1 cellular context compared by ENCODE assay signal in the genomic region with DNA sequence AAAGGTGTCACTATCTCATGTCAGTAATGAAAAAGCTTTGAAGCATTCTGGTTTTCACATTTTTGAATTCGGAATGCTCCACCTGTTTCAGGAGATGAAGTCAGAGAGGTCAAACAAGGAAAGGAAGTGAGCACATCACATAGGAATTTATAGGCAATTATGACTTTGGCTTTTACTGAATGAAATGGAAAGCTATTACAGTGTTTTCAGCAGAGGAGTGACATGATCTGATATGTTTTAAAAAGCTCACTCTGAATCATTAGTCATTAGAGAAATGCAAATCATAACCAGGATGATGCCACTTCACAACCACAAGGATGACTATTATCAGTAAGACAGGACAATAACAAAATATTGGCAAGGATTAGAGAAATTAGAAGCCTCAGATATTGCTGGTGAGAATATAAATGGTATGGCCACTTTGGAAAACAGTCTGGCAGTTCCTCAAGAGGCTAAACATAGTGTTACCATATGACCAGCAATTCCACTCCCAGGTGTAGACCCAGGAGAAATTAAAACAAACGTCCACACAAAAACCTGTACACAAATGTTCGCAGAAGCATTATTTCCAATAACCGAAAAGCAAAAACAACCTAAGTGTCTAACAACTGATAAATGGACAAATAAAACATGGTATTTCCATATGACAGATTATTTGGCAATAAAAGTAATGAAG.
TF ChIP-seq lines count a peak whose summit lies in the region.

No MANE protein-coding gene starts in this region.

TF ChIP-seq in HEK293, 187 proteins besides CTCF, POLR2A, EP300 and RAD21 (continued from another document):
- 0 out of 2 replicates have a peak, but pooled peaks have one; percentile 14 for TF ChIP-seq WT1 (tag by site-specific recombination; IDR thresholded peaks at IDR 0.05)
- TF ChIP-seq ZNF629 (tag by site-specific recombination; IDR thresholded peaks at IDR 0.05) = peak; percentile 63; the same call in 1 of the 2 replicates
- TF ChIP-seq ZNF701 (tag by site-specific recombination; IDR thresholded peaks at IDR 0.05) = no peak
- TF ChIP-seq PRDM1 (tag by site-specific recombination; IDR thresholded peaks at IDR 0.05) = peak; percentile 74
- TF ChIP-seq, protein P1, sequence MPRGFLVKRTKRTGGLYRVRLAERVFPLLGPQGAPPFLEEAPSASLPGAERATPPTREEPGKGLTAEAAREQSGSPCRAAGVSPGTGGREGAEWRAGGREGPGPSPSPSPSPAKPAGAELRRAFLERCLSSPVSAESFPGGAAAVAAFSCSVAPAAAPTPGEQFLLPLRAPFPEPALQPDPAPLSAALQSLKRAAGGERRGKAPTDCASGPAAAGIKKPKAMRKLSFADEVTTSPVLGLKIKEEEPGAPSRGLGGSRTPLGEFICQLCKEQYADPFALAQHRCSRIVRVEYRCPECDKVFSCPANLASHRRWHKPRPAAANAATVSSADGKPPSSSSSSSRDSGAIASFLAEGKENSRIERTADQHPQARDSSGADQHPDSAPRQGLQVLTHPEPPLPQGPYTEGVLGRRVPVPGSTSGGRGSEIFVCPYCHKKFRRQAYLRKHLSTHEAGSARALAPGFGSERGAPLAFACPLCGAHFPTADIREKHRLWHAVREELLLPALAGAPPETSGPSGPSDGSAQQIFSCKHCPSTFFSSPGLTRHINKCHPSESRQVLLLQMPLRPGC (tag by site-specific recombination; IDR thresholded peaks at IDR 0.05) = 0 out of 2 replicates have a peak, but pooled peaks have one; percentile 27
- TF ChIP-seq ZNF140 (tag by site-specific recombination; IDR thresholded peaks at IDR 0.05) = peak; percentile 83; the same call in 1 of the 2 replicates
- no peak for TF ChIP-seq ZNF37A (tag by site-specific recombination; IDR thresholded peaks at IDR 0.05)
- no peak for TF ChIP-seq OVOL3 (tag by site-specific recombination; IDR thresholded peaks at IDR 0.05)
- TF ChIP-seq, protein P2, sequence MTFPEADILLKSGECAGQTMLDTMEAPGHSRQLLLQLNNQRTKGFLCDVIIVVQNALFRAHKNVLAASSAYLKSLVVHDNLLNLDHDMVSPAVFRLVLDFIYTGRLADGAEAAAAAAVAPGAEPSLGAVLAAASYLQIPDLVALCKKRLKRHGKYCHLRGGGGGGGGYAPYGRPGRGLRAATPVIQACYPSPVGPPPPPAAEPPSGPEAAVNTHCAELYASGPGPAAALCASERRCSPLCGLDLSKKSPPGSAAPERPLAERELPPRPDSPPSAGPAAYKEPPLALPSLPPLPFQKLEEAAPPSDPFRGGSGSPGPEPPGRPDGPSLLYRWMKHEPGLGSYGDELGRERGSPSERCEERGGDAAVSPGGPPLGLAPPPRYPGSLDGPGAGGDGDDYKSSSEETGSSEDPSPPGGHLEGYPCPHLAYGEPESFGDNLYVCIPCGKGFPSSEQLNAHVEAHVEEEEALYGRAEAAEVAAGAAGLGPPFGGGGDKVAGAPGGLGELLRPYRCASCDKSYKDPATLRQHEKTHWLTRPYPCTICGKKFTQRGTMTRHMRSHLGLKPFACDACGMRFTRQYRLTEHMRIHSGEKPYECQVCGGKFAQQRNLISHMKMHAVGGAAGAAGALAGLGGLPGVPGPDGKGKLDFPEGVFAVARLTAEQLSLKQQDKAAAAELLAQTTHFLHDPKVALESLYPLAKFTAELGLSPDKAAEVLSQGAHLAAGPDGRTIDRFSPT (tag by site-specific recombination; IDR thresholded peaks at IDR 0.05) = peak; percentile 76
- TF ChIP-seq KLF7 (tag by site-specific recombination; IDR thresholded peaks at IDR 0.05; ENCODE audit: borderline replicate concordance) = no peak
- no peak for TF ChIP-seq ZNF426 (tag by site-specific recombination; IDR thresholded peaks at IDR 0.05)
- peak; percentile 43; the same call in 1 of the 2 replicates for TF ChIP-seq ZEB2 (tag by site-specific recombination; IDR thresholded peaks at IDR 0.05)
- TF ChIP-seq KLF8 (tag by site-specific recombination; IDR thresholded peaks at IDR 0.05) = peak; percentile 65
- no peak for TF ChIP-seq ZNF76 (tag by site-specific recombination; IDR thresholded peaks at IDR 0.05; ENCODE audit: borderline replicate concordance, low read depth)
- TF ChIP-seq, protein P3, sequence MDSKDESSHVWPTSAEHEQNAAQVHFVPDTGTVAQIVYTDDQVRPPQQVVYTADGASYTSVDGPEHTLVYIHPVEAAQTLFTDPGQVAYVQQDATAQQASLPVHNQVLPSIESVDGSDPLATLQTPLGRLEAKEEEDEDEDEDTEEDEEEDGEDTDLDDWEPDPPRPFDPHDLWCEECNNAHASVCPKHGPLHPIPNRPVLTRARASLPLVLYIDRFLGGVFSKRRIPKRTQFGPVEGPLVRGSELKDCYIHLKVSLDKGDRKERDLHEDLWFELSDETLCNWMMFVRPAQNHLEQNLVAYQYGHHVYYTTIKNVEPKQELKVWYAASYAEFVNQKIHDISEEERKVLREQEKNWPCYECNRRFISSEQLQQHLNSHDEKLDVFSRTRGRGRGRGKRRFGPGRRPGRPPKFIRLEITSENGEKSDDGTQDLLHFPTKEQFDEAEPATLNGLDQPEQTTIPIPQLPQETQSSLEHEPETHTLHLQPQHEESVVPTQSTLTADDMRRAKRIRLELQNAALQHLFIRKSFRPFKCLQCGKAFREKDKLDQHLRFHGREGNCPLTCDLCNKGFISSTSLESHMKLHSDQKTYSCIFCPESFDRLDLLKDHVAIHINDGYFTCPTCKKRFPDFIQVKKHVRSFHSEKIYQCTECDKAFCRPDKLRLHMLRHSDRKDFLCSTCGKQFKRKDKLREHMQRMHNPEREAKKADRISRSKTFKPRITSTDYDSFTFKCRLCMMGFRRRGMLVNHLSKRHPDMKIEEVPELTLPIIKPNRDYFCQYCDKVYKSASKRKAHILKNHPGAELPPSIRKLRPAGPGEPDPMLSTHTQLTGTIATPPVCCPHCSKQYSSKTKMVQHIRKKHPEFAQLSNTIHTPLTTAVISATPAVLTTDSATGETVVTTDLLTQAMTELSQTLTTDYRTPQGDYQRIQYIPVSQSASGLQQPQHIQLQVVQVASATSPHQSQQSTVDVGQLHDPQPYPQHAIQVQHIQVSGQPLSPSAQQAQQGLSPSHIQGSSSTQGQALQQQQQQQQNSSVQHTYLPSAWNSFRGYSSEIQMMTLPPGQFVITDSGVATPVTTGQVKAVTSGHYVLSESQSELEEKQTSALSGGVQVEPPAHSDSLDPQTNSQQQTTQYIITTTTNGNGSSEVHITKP (tag by site-specific recombination; IDR thresholded peaks at IDR 0.05) = peak; percentile 42; the same call in 1 of the 2 replicates
- no peak for TF ChIP-seq ZSCAN23 (tag by site-specific recombination; IDR thresholded peaks at IDR 0.05)
- no peak for TF ChIP-seq ZBTB1 (tag by site-specific recombination; IDR thresholded peaks at IDR 0.05)
- TF ChIP-seq, protein P4, sequence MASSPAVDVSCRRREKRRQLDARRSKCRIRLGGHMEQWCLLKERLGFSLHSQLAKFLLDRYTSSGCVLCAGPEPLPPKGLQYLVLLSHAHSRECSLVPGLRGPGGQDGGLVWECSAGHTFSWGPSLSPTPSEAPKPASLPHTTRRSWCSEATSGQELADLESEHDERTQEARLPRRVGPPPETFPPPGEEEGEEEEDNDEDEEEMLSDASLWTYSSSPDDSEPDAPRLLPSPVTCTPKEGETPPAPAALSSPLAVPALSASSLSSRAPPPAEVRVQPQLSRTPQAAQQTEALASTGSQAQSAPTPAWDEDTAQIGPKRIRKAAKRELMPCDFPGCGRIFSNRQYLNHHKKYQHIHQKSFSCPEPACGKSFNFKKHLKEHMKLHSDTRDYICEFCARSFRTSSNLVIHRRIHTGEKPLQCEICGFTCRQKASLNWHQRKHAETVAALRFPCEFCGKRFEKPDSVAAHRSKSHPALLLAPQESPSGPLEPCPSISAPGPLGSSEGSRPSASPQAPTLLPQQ (tag by site-specific recombination; IDR thresholded peaks at IDR 0.05) = peak; percentile 11; the same call in 1 of the 2 replicates
- TF ChIP-seq, protein P5, sequence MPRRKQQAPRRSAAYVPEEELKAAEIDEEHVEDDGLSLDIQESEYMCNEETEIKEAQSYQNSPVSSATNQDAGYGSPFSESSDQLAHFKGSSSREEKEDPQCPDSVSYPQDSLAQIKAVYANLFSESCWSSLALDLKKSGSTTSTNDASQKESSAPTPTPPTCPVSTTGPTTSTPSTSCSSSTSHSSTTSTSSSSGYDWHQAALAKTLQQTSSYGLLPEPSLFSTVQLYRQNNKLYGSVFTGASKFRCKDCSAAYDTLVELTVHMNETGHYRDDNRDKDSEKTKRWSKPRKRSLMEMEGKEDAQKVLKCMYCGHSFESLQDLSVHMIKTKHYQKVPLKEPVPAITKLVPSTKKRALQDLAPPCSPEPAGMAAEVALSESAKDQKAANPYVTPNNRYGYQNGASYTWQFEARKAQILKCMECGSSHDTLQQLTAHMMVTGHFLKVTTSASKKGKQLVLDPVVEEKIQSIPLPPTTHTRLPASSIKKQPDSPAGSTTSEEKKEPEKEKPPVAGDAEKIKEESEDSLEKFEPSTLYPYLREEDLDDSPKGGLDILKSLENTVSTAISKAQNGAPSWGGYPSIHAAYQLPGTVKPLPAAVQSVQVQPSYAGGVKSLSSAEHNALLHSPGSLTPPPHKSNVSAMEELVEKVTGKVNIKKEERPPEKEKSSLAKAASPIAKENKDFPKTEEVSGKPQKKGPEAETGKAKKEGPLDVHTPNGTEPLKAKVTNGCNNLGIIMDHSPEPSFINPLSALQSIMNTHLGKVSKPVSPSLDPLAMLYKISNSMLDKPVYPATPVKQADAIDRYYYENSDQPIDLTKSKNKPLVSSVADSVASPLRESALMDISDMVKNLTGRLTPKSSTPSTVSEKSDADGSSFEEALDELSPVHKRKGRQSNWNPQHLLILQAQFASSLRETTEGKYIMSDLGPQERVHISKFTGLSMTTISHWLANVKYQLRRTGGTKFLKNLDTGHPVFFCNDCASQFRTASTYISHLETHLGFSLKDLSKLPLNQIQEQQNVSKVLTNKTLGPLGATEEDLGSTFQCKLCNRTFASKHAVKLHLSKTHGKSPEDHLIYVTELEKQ (tag by site-specific recombination; IDR thresholded peaks at IDR 0.05; ENCODE audit: borderline replicate concordance) = peak; percentile 36; the same call in 1 of the 2 replicates
- peak; percentile 71 for TF ChIP-seq SCRT2 (tag by site-specific recombination; IDR thresholded peaks at IDR 0.05)
- TF ChIP-seq ZNF341 (tag by site-specific recombination; IDR thresholded peaks at IDR 0.05; ENCODE audit: low read depth) = no peak
- peak; percentile 72 for TF ChIP-seq ZNF366 (tag by site-specific recombination; conservative IDR thresholded peaks at IDR 0.05)
- TF ChIP-seq, protein P6, sequence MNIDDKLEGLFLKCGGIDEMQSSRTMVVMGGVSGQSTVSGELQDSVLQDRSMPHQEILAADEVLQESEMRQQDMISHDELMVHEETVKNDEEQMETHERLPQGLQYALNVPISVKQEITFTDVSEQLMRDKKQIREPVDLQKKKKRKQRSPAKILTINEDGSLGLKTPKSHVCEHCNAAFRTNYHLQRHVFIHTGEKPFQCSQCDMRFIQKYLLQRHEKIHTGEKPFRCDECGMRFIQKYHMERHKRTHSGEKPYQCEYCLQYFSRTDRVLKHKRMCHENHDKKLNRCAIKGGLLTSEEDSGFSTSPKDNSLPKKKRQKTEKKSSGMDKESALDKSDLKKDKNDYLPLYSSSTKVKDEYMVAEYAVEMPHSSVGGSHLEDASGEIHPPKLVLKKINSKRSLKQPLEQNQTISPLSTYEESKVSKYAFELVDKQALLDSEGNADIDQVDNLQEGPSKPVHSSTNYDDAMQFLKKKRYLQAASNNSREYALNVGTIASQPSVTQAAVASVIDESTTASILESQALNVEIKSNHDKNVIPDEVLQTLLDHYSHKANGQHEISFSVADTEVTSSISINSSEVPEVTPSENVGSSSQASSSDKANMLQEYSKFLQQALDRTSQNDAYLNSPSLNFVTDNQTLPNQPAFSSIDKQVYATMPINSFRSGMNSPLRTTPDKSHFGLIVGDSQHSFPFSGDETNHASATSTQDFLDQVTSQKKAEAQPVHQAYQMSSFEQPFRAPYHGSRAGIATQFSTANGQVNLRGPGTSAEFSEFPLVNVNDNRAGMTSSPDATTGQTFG (tag by site-specific recombination; IDR thresholded peaks at IDR 0.05; ENCODE audit: borderline replicate concordance) = no peak
- peak; percentile 26; the same call in 1 of the 2 replicates for TF ChIP-seq KLF10 (tag by site-specific recombination; IDR thresholded peaks at IDR 0.05)
- TF ChIP-seq ZNF747 (tag by site-specific recombination; IDR thresholded peaks at IDR 0.05) = no peak
- TF ChIP-seq SP3 (tag by site-specific recombination; IDR thresholded peaks at IDR 0.05) = peak; percentile 62
- TF ChIP-seq ZBTB17 (tag by site-specific recombination; IDR thresholded peaks at IDR 0.05) = 0 out of 2 replicates have a peak, but pooled peaks have one; percentile 15
- no peak for TF ChIP-seq ZNF23 (tag by site-specific recombination; IDR thresholded peaks at IDR 0.05; ENCODE audit: borderline replicate concordance)
- TF ChIP-seq SP7 (tag by site-specific recombination; IDR thresholded peaks at IDR 0.05) = 0 out of 2 replicates have a peak, but pooled peaks have one; percentile 26
- 0 out of 2 replicates have a peak, but pooled peaks have one; percentile 38 for TF ChIP-seq BCL11A (tag by site-specific recombination; IDR thresholded peaks at IDR 0.05; ENCODE audit: low read depth)
- no peak for TF ChIP-seq OSR2 (tag by site-specific recombination; IDR thresholded peaks at IDR 0.05)
- TF ChIP-seq, protein P7, sequence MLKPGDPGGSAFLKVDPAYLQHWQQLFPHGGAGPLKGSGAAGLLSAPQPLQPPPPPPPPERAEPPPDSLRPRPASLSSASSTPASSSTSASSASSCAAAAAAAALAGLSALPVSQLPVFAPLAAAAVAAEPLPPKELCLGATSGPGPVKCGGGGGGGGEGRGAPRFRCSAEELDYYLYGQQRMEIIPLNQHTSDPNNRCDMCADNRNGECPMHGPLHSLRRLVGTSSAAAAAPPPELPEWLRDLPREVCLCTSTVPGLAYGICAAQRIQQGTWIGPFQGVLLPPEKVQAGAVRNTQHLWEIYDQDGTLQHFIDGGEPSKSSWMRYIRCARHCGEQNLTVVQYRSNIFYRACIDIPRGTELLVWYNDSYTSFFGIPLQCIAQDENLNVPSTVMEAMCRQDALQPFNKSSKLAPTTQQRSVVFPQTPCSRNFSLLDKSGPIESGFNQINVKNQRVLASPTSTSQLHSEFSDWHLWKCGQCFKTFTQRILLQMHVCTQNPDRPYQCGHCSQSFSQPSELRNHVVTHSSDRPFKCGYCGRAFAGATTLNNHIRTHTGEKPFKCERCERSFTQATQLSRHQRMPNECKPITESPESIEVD (tag by site-specific recombination; IDR thresholded peaks at IDR 0.05) = peak; percentile 67
